Comparison of ENCODE assay signal across 8 cellular contexts in genomic region chr1:76867342-76868130, GRCh38. TPM values are rescaled to one million over a fixed set of nuclear protein-coding genes. Genes with fewer than 3 reads are reported as not detected.
DNase-seq lines count a peak whose midpoint lies in the region; ATAC-seq and TF ChIP-seq lines count a peak whose summit lies in the region.

TSS of gene ST6GALNAC5 (plus strand) at chr1:76867480.

- no peak for TF ChIP-seq EP300 in ovary (IDR thresholded peaks at IDR 0.05)

- H3K9ac ChIP-seq in HUES64 (ENCODE audit: low read depth, low read length): peak within 1 kb of the TSS; percentile 83

- H3K27ac ChIP-seq in HUES64 (ENCODE audit: low read depth, low read length): no peak within 1 kb of the TSS; the same call in 1 of the 2 replicates
- H3K27ac ChIP-seq in ovary: peak within 1 kb of the TSS; percentile 5 to 65

- H3K36me3 ChIP-seq in HUES64 (ENCODE audit: insufficient read depth, low read length) (peaks cover 19% of the 10 kb centered on the region; the same call in 1 of the 2 replicates), ovary (no peaks in the 10 kb centered on the region)

- H3K4me3 ChIP-seq in HUES64 (ENCODE audit: low read length) (peak within 1 kb of the TSS; percentile 96), ovary (peak within 1 kb of the TSS; percentile 39)

- peaks cover 22% of the 10 kb centered on the region for H3K4me1 Mint-ChIP-seq in CD14-positive monocyte
- peaks cover 10% of the 10 kb centered on the region for H3K4me1 Mint-ChIP-seq in activated CD8-positive, alpha-beta T cell treated with anti-CD3 and anti-CD28 coated beads for 36 hours (ENCODE audit: low read depth)

- WGBS in HUES64: under 1% methylated on average over 50 of the region's 50 CpGs
- 0 to 1% (median 1%) methylated on average over 49 to 50 of the region's 50 CpGs for WGBS in ovary, 3 donors

- H3K9me3 ChIP-seq in HUES64 (ENCODE audit: insufficient read depth, low read depth, low read length) (no peaks in the 10 kb centered on the region), ovary (no peaks in the 10 kb centered on the region)

- no peak for TF ChIP-seq CTCF in CD14-positive monocyte (IDR thresholded peaks at IDR 0.05)
- no peak for TF ChIP-seq CTCF in activated CD8-positive, alpha-beta T cell treated with anti-CD3 and anti-CD28 coated beads for 36 hours (IDR thresholded peaks at IDR 0.05)
- no peak for TF ChIP-seq CTCF in ovary (IDR thresholded peaks at IDR 0.05)

- peaks cover 41% of the 10 kb centered on the region for H3K27me3 ChIP-seq in HUES64 (ENCODE audit: insufficient read depth, low read length)
- no peaks in the 10 kb centered on the region for H3K27me3 ChIP-seq in ovary

- peaks cover 58 to 84% (median 80%) of the 10 kb centered on the region in 3 donors for H3K27me3 Mint-ChIP-seq in CD14-positive monocyte (ENCODE audit: low read depth in 3 of 3)
- peaks cover 55% of the 10 kb centered on the region for H3K27me3 Mint-ChIP-seq in activated CD8-positive, alpha-beta T cell treated with anti-CD3 and anti-CD28 coated beads for 36 hours

- no peak for ATAC-seq in activated CD8-positive, alpha-beta T cell treated with anti-CD3 and anti-CD28 coated beads for 36 hours
- no peak for ATAC-seq in GM19395 (IDR thresholded peaks at IDR 0.05; ENCODE audit: unreplicated experiment)
- no peak for ATAC-seq in HG03097 (IDR thresholded peaks at IDR 0.05; ENCODE audit: low FRiP score, unreplicated experiment)

- intact Hi-C loops in CD14-positive monocyte (cut with micrococcal nuclease): no loop called here
- intact Hi-C loops in activated CD8-positive, alpha-beta T cell treated with anti-CD3 and anti-CD28 coated beads for 36 hours (cut with micrococcal nuclease): no loop called here
- intact Hi-C loops in ovary (cut with DNase I): no loop called here

- no peak for DNase-seq in CD14-positive monocyte (ENCODE audit: low spot score)
- peak; percentile 8 for DNase-seq in activated CD8-positive, alpha-beta T cell treated with anti-CD3 and anti-CD28 coated beads for 36 hours
- DNase-seq in foreskin melanocyte: peak; percentile 9
- DNase-seq in ovary: peak; percentile 22 to 44 (median 43)
- DNase-seq in globus pallidus (ENCODE audit: low spot score): no peak

- TF ChIP-seq POLR2A in ovary (IDR thresholded peaks at IDR 0.05): no peak

- H3K4me3 Mint-ChIP-seq in CD14-positive monocyte: peak within 1 kb of the TSS; percentile 62 to 91
- H3K4me3 Mint-ChIP-seq in activated CD8-positive, alpha-beta T cell treated with anti-CD3 and anti-CD28 coated beads for 36 hours: peak within 1 kb of the TSS; percentile 55

- POLR2A ChIA-PET in activated CD8-positive, alpha-beta T cell treated with anti-CD3 and anti-CD28 coated beads for 36 hours (lab: Charles Lee): no interaction called here

- H3K36me3 Mint-ChIP-seq in CD14-positive monocyte: peaks cover 0 to 1% of the 10 kb centered on the region in 2 donors
- no peaks in the 10 kb centered on the region for H3K36me3 Mint-ChIP-seq in activated CD8-positive, alpha-beta T cell treated with anti-CD3 and anti-CD28 coated beads for 36 hours (ENCODE audit: low read depth)

- H3K27ac Mint-ChIP-seq in CD14-positive monocyte: no peak within 1 kb of the TSS
- no peak within 1 kb of the TSS for H3K27ac Mint-ChIP-seq in activated CD8-positive, alpha-beta T cell treated with anti-CD3 and anti-CD28 coated beads for 36 hours

- CTCF ChIA-PET in activated CD8-positive, alpha-beta T cell treated with anti-CD3 and anti-CD28 coated beads for 36 hours (lab: Charles Lee): no interaction called here

- H3K4me1 ChIP-seq in HUES64 (ENCODE audit: insufficient read depth, low read length): peaks cover 14% of the 10 kb centered on the region
- peaks cover 2% of the 10 kb centered on the region for H3K4me1 ChIP-seq in ovary (ENCODE audit: insufficient read depth)

- peaks cover 0 to 18% (median 4%) of the 10 kb centered on the region in 7 donors for H3K9me3 Mint-ChIP-seq in CD14-positive monocyte
- no peaks in the 10 kb centered on the region for H3K9me3 Mint-ChIP-seq in activated CD8-positive, alpha-beta T cell treated with anti-CD3 and anti-CD28 coated beads for 36 hours

RNA-seq across cellular contexts. Expression of gene ST6GALNAC5, which starts in this region (rescaled TPM):
- polyA plus RNA-seq in CD14-positive monocyte: not detected
- 12.0 TPM for polyA plus RNA-seq in HUES64 (2013, experiment 1 of 2)
- polyA plus RNA-seq in HUES64 (2013, experiment 2 of 2): 19.3 TPM
- not detected for total RNA-seq in activated CD8-positive, alpha-beta T cell treated with anti-CD3 and anti-CD28 coated beads for 36 hours
- total RNA-seq in ovary: 10 to 100 TPM in 4 of 7 donors, 1 to 10 TPM in 3; 4.6 to 21.0 (median 11.4) TPM
- 1 to 10 TPM; 2.9 to 4.5 TPM for polyA plus RNA-seq in ovary

Comparison
In these comparisons a context has a peak if more than half of its experiments do, and no peak if none do; other contexts are left out.
1. RNA of gene ST6GALNAC5 (total RNA-seq): 4.6 to 21.0 TPM in ovary; not detected in activated CD8-positive, alpha-beta T cell treated with anti-CD3 and anti-CD28 coated beads for 36 hours; every median in the first group is over 4 times any median in the second.
2. Peak in DNase-seq in activated CD8-positive, alpha-beta T cell treated with anti-CD3 and anti-CD28 coated beads for 36 hours; RNA of the gene not detected or under 1 TPM.
3. DNase-seq: peak in foreskin melanocyte (single experiment) and ovary (5 of 5); none in CD14-positive monocyte (single experiment) and globus pallidus (single experiment).